22 cellular contexts compared by ENCODE assay signal in the genomic region with DNA sequence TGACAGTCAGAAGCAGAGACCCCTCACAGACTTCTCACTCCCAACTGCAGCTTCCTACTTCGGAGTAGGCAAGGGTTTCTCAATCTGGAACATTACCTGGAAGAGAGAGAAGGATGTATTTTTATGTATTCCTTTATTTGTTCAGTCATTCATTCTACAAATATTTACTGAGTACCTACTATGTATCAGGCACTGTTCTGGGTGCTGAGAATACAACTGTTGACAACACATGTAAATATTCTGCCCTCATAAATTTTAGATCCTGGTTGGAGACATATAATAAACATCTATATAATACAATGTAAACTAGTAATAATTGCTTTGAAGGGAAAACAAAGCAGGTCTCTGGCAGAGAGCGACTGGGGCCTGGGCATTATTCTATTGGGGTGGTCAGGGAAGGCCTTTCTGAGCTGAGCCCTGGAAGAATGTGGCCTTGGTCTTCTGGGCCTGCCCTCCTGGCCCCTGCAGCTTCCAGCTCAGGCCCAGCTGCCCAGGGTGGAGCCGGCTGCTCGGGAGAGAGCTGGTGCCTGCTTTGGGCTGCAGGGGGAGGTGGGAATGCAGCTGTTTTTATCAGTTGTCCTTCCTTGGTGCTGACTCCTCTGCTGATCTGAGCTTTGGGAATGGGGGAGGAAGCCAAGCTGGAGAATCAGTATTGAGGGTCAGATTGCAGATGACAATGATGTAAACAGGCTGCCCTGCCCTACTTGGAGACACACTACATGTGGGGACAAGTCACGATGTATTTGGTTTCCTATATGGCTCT. TPM values are rescaled to one million over a fixed set of nuclear protein-coding genes. Genes with fewer than 3 reads are reported as not detected.
DNase-seq lines count a peak whose midpoint lies in the region; ATAC-seq and TF ChIP-seq lines count a peak whose summit lies in the region.
"Had no signal": no experiment of that assay in that cellular context is flagged by ENCODE, and none has a peak within 500 bp of the region (broad histone marks: within the 10 kb centered on the region; RNA-seq: fewer than 3 reads in every experiment).

No MANE protein-coding gene starts in this region.

- H3K23ac ChIP-seq in IMR-90 (ENCODE audit: low read depth, low read length), result no peak overlapping the region

- H2BK15ac ChIP-seq in IMR-90 (ENCODE audit: low read depth, low read length), result no peak overlapping the region

- no peak overlapping the region for H4K8ac ChIP-seq in IMR-90 (ENCODE audit: low read depth in 2 of 2, low read length in 2 of 2)

- no peak for TF ChIP-seq POLR2A in IMR-90 (IDR thresholded peaks at IDR 0.05; ENCODE audit: low read depth, low read length)

- POLR2A ChIA-PET in IMR-90 (lab: Charles Lee; ENCODE audit: unreplicated experiment), result no interaction called here

- H4K20me1 ChIP-seq in IMR-90 (ENCODE audit: insufficient read depth, low read length), result no peaks in the 10 kb centered on the region; the same call in 1 of the 2 replicates

- no peaks in the 10 kb centered on the region for H3K79me1 ChIP-seq in IMR-90 (ENCODE audit: low read depth in 1 of 2, low read length in 2 of 2)

- H2BK20ac ChIP-seq in IMR-90 (ENCODE audit: low read depth, low read length), result no peak overlapping the region

- no peak overlapping the region for H2BK120ac ChIP-seq in IMR-90 (ENCODE audit: low read depth, low read length)

- no peak overlapping the region for H3K56ac ChIP-seq in IMR-90 (ENCODE audit: extremely low read depth, insufficient read depth, low read length)

- no peak overlapping the region for H3K9ac ChIP-seq in IMR-90 (ENCODE audit: low read depth, low read length)

- intact Hi-C loops in IMR-90 (cut with micrococcal nuclease), result no loop called here

- no peak overlapping the region for H3K27ac ChIP-seq in IMR-90 (ENCODE audit: insufficient read depth, low read length)
- no peak overlapping the region for H3K27ac ChIP-seq in brain microvascular endothelial cell
- H3K27ac ChIP-seq: pancreas, thoracic aorta had no signal

- H3K4ac ChIP-seq in IMR-90 (ENCODE audit: low read depth, low read length), result no peak overlapping the region

- ATAC-seq in IMR-90 (ENCODE audit: low read depth), result peak; percentile 69
- ATAC-seq: activated CD8-positive, alpha-beta memory T cell treated with anti-CD3 and anti-CD28 coated beads, Interleukin-2, amount 10 ng/mL, durations not matched to agents 7 days and 5 days; activated naive CD8-positive, alpha-beta T cell treated with anti-CD3 and anti-CD28 coated beads, Interleukin-2, amount 50 U/mL, for 24 hours; activated T-helper 17 cell treated with anti-CD3 and anti-CD28 coated beads, Interleukin-2, amount 50 U/mL, for 72 hours had no signal

- H3K9me3 Mint-ChIP-seq in progenitor cell of endocrine pancreas (ENCODE audit: low read depth), result no peaks in the 10 kb centered on the region
- H3K9me3 Mint-ChIP-seq: activated naive CD8-positive, alpha-beta T cell treated with anti-CD3 and anti-CD28 coated beads, Interleukin-2, amount 50 U/mL, for 24 hours; activated T-helper 17 cell treated with anti-CD3 and anti-CD28 coated beads, Interleukin-2, amount 50 U/mL, for 72 hours had no signal

- DNase-seq in IMR-90 (peak; percentile 10), brain microvascular endothelial cell (no peak), iPS-NIHi7 (ENCODE audit: extremely low spot score) (peak; percentile 72), progenitor cell of endocrine pancreas (ENCODE audit: low spot score, unreplicated experiment) (no peak), DMS53 treated with DMSO at 0.1 percent for 48 hours (lab: John Stamatoyannopoulos, UW; ENCODE audit: unreplicated experiment) (no peak), COR-L47 (lab: John Stamatoyannopoulos, UW) (no peak)
- no peak for DNase-seq in central memory CD4-positive, alpha-beta T cell
- no peak for DNase-seq in stimulated activated CD8-positive, alpha-beta memory T cell treated with anti-CD3 and anti-CD28 coated beads, Interleukin-4, amount 100 ng/mL, for 48 hours
- DNase-seq: activated CD4-positive, CD25-positive, alpha-beta regulatory T cell treated with anti-CD3 and anti-CD28 coated beads, Interleukin-2, amount 50 U/mL, for 72 hours; activated CD8-positive, alpha-beta memory T cell treated with anti-CD3 and anti-CD28 coated beads, Interleukin-2, amount 10 ng/mL, durations not matched to agents 7 days and 5 days; activated naive CD8-positive, alpha-beta T cell treated with anti-CD3 and anti-CD28 coated beads, Interleukin-2, amount 50 U/mL, for 24 hours; effector CD8-positive, alpha-beta T cell; KG1; kidney glomerular epithelial cell; NCI-H2029 treated with DMSO at 0.1 percent for 48 hours; pancreas; stimulated activated CD4-positive, alpha-beta T cell treated with anti-CD3 and anti-CD28 coated beads, Interleukin-12 subunit alpha, Interleukin-12 subunit beta, amount 100 ng/mL, for 4 hours; T-helper 9 cell had no signal

- in situ Hi-C loops in IMR-90 (cut with MboI; ENCODE audit: low sequenced_read_pairs), result no loop called here
- in situ Hi-C loops in brain microvascular endothelial cell (cut with HindIII; ENCODE audit: low pct_ligation_motif_present, low sequenced_read_pairs), result no loop called here

- H2BK5ac ChIP-seq in IMR-90 (ENCODE audit: low read depth, low read length, poor library complexity, severe bottlenecking), result no peak overlapping the region

- H2AFZ ChIP-seq in IMR-90 (replicated peaks; ENCODE audit: low read length, poor library complexity), result no peak overlapping the region

- H2AK5ac ChIP-seq in IMR-90 (ENCODE audit: low read depth, low read length), result no peak overlapping the region

- H3K9me1 ChIP-seq in IMR-90 (ENCODE audit: insufficient read depth, low read length), result peaks cover 6% of the 10 kb centered on the region; the same call in 1 of the 2 replicates

- no peak overlapping the region for H4K91ac ChIP-seq in IMR-90 (ENCODE audit: insufficient read depth, low read depth, low read length)

- peaks cover 1% of the 10 kb centered on the region for H3K36me3 Mint-ChIP-seq in progenitor cell of endocrine pancreas (ENCODE audit: insufficient read depth)
- H3K36me3 Mint-ChIP-seq: activated CD8-positive, alpha-beta memory T cell treated with anti-CD3 and anti-CD28 coated beads, Interleukin-2, amount 10 ng/mL, durations not matched to agents 7 days and 5 days had no signal

- no peak overlapping the region for H3K4me3 ChIP-seq in IMR-90 (ENCODE audit: insufficient read depth, low read depth, low read length)
- H3K4me3 ChIP-seq in brain microvascular endothelial cell (ENCODE audit: low read depth, low read length), result no peak overlapping the region
- H3K4me3 ChIP-seq: cardiac muscle cell, pancreas, thoracic aorta had no signal

- no peaks in the 10 kb centered on the region for H3K27me3 Mint-ChIP-seq in progenitor cell of endocrine pancreas

- H3K4me1 Mint-ChIP-seq in progenitor cell of endocrine pancreas (ENCODE audit: low read depth), result peaks cover 25% of the 10 kb centered on the region
- H3K4me1 Mint-ChIP-seq: activated CD8-positive, alpha-beta memory T cell treated with anti-CD3 and anti-CD28 coated beads, Interleukin-2, amount 10 ng/mL, durations not matched to agents 7 days and 5 days; activated naive CD8-positive, alpha-beta T cell treated with anti-CD3 and anti-CD28 coated beads, Interleukin-2, amount 50 U/mL, for 24 hours; activated T-helper 17 cell treated with anti-CD3 and anti-CD28 coated beads, Interleukin-2, amount 50 U/mL, for 72 hours had no signal

- H4K5ac ChIP-seq in IMR-90 (ENCODE audit: low read depth, low read length), result no peak overlapping the region

- H3K14ac ChIP-seq in IMR-90 (replicated peaks; ENCODE audit: low read depth, low read length), result no peak overlapping the region

- CTCF ChIA-PET in IMR-90 (lab: Yijun Ruan, JAX), result no interaction called here

- BruUV-seq in IMR-90 (replicated peaks; lab: Mats Ljungman, UMichigan), result no TSS peak

- TF ChIP-seq CTCF in IMR-90 (conservative IDR thresholded peaks at IDR 0.05; ENCODE audit: low read depth, low read length) (no peak), brain microvascular endothelial cell (IDR thresholded peaks at IDR 0.05; ENCODE audit: low read depth, low read length, missing control alignments) (peak; percentile 40), progenitor cell of endocrine pancreas (IDR thresholded peaks at IDR 0.05; ENCODE audit: unreplicated experiment) (no peak)

- no peak for TF ChIP-seq RAD21 in IMR-90 (IDR thresholded peaks at IDR 0.05; ENCODE audit: low read length)

- H3K4me1 ChIP-seq in IMR-90 (ENCODE audit: control insufficient read depth, insufficient read depth, low read length), result peaks cover 1% of the 10 kb centered on the region; the same call in 1 of the 2 replicates

- no peaks in the 10 kb centered on the region for H3K9me3 ChIP-seq in IMR-90 (ENCODE audit: control insufficient read depth, insufficient read depth, low read length)
- H3K9me3 ChIP-seq: pancreas, thoracic aorta had no signal

- H3K27me3 ChIP-seq in IMR-90 (ENCODE audit: control insufficient read depth, insufficient read depth, low read length) (peaks cover 8% of the 10 kb centered on the region; the same call in 1 of the 2 replicates), brain microvascular endothelial cell (replicated peaks) (no peaks in the 10 kb centered on the region)
- H3K27me3 ChIP-seq: cardiac muscle cell, pancreas had no signal

- no peak overlapping the region for H2AK9ac ChIP-seq in IMR-90 (replicated peaks; ENCODE audit: low read depth, low read length, poor library complexity)

- no peak overlapping the region for H3K4me2 ChIP-seq in IMR-90 (ENCODE audit: low read depth, low read length)

- H3K36me3 ChIP-seq in IMR-90 (ENCODE audit: control insufficient read depth, insufficient read depth, low read length) (no peaks in the 10 kb centered on the region), brain microvascular endothelial cell (replicated peaks) (no peaks in the 10 kb centered on the region)
- H3K36me3 ChIP-seq: cardiac muscle cell, pancreas, thoracic aorta had no signal

- dilution Hi-C loops in IMR-90 (cut with HindIII; ENCODE audit: low sequenced_read_pairs, unreplicated experiment), result no loop called here

- peak overlapping the region; percentile 3 for H3K27ac Mint-ChIP-seq in progenitor cell of endocrine pancreas
- H3K27ac Mint-ChIP-seq: activated CD8-positive, alpha-beta memory T cell treated with anti-CD3 and anti-CD28 coated beads, Interleukin-2, amount 10 ng/mL, durations not matched to agents 7 days and 5 days; activated naive CD8-positive, alpha-beta T cell treated with anti-CD3 and anti-CD28 coated beads, Interleukin-2, amount 50 U/mL, for 24 hours; activated T-helper 17 cell treated with anti-CD3 and anti-CD28 coated beads, Interleukin-2, amount 50 U/mL, for 72 hours had no signal

- no peak overlapping the region for H3K4me3 Mint-ChIP-seq in progenitor cell of endocrine pancreas (ENCODE audit: low read depth)
- H3K4me3 Mint-ChIP-seq: activated CD8-positive, alpha-beta memory T cell treated with anti-CD3 and anti-CD28 coated beads, Interleukin-2, amount 10 ng/mL, durations not matched to agents 7 days and 5 days; activated naive CD8-positive, alpha-beta T cell treated with anti-CD3 and anti-CD28 coated beads, Interleukin-2, amount 50 U/mL, for 24 hours; activated T-helper 17 cell treated with anti-CD3 and anti-CD28 coated beads, Interleukin-2, amount 50 U/mL, for 72 hours had no signal

- H3K18ac ChIP-seq in IMR-90 (ENCODE audit: low read depth, low read length), result no peak overlapping the region

- no CpG with 5 or more reads among the region's 5 CpGs for WGBS in IMR-90 (ENCODE audit: extremely low coverage in 2 of 2, insufficient read length in 1 of 2), 2 experiments

RNA-seq across cellular contexts. Expression of a gene that starts 46.8 kb away (rescaled TPM):
- total RNA-seq in IMR-90 (2012; rRNA removed) (0.72 and 1.1 TPM in 2 replicates), progenitor cell of endocrine pancreas (32.8 and 39.9 TPM in 2 replicates)
- polyA plus RNA-seq in IMR-90 (2012; rRNA removed), result 1.7 and 2.3 TPM in 2 replicates
- polyA plus RNA-seq in IMR-90 (2012; cell fraction: cytosol; rRNA removed), result 1.4 and 1.6 TPM in 2 replicates
- polyA plus RNA-seq in IMR-90 (2012; cell fraction: nucleus; rRNA removed; ENCODE audit: low replicate concordance), result 1.7 and 2.4 TPM in 2 replicates
- total RNA-seq: activated CD8-positive, alpha-beta memory T cell treated with anti-CD3 and anti-CD28 coated beads, Interleukin-2, amount 10 ng/mL, durations not matched to agents 7 days and 5 days; activated T-helper 17 cell treated with anti-CD3 and anti-CD28 coated beads, Interleukin-2, amount 50 U/mL, for 72 hours; OCI-LY7 had no signal

Comparison
In these comparisons a context has a peak if more than half of its experiments do, and no peak if none do; other contexts are left out.
1. DNase-seq: peak in IMR-90 (single experiment) and iPS-NIHi7 (single experiment); none in brain microvascular endothelial cell (single experiment), progenitor cell of endocrine pancreas (single experiment), DMS53 treated with DMSO at 0.1 percent for 48 hours (single experiment), central memory CD4-positive, alpha-beta T cell (single experiment), stimulated activated CD8-positive, alpha-beta memory T cell treated with anti-CD3 and anti-CD28 coated beads, Interleukin-4, amount 100 ng/mL, for 48 hours (single experiment) and COR-L47 (single experiment).
2. RNA of a gene that starts 46.8 kb away (total RNA-seq): 32.8 to 39.9 TPM in progenitor cell of endocrine pancreas; 0.72 to 1.1 TPM in IMR-90; every median in the first group is over 10 times any median in the second.